ENCODE assay signal across 36 cellular contexts in genomic region chr2:214233164-214233563, GRCh38.
"Had no signal": no experiment of that assay in that cellular context is flagged by ENCODE, and none has a peak within 500 bp of the region (broad histone marks: within the 10 kb centered on the region; RNA-seq: fewer than 3 reads in every experiment).

No MANE protein-coding gene starts in this region.

- H3K36me3 ChIP-seq: MG63 had no signal

- H3K27me3 ChIP-seq: MG63 had no signal

- H3K4me3 ChIP-seq: MG63 had no signal

- H3K9me3 ChIP-seq: MG63 had no signal

- DNase-seq: Karpas-422, Kasumi-1, MG63, MM.1S, MV-4-11, NCI-H1048, NCI-H1092, NCI-H1092 treated with DMSO at 0.1 percent for 48 hours, NCI-H1105, NCI-H1105 treated with DMSO at 0.1 percent for 48 hours, NCI-H1417, NCI-H1417 treated with DMSO at 0.1 percent for 48 hours, NCI-H1436, NCI-H1436 treated with DMSO at 0.1 percent for 48 hours, NCI-H146, NCI-H1694, NCI-H1694 treated with DMSO at 0.1 percent for 48 hours, NCI-H187, NCI-H187 treated with DMSO at 0.1 percent for 48 hours, NCI-H1930, NCI-H2029, NCI-H2029 treated with DMSO at 0.1 percent for 48 hours, NCI-H2081, NCI-H2081 treated with DMSO at 0.1 percent for 48 hours, NCI-H2107, NCI-H2171, NCI-H2171 treated with DMSO at 0.1 percent for 48 hours, NCI-H2227 treated with DMSO at 0.1 percent for 48 hours, NCI-H226, NCI-H345, NCI-H446, NCI-H446 treated with DMSO at 0.1 percent for 48 hours, NCI-H510A, NCI-H510A treated with DMSO at 0.1 percent for 48 hours, NCI-H524, NCI-H524 treated with DMSO at 0.1 percent for 48 hours had no signal
